ENCODE assay signal across 1 cellular context in genomic region chr2:120560330-120560729, GRCh38.
TF ChIP-seq lines count a peak whose summit lies in the region.

No MANE protein-coding gene starts in this region.

TF ChIP-seq in HepG2, 621 proteins besides CTCF, POLR2A, EP300 and RAD21:
- TF ChIP-seq ZBTB7B (CRISPR knock-in tag; IDR thresholded peaks at IDR 0.05) = no peak
- TF ChIP-seq ZNF33A (CRISPR knock-in tag; IDR thresholded peaks at IDR 0.05; ENCODE audit: borderline replicate concordance) = no peak
- TF ChIP-seq ZNF230 (CRISPR knock-in tag; IDR thresholded peaks at IDR 0.05) = 0 out of 2 replicates have a peak, but pooled peaks have one; percentile 36
- no peak for TF ChIP-seq RXRB (CRISPR knock-in tag; IDR thresholded peaks at IDR 0.05; ENCODE audit: borderline replicate concordance)
- no peak for TF ChIP-seq FOXA1 (IDR thresholded peaks at IDR 0.05)
- TF ChIP-seq FOXA1 (CRISPR knock-in tag; IDR thresholded peaks at IDR 0.05) = no peak
- TF ChIP-seq LRRFIP1 (CRISPR knock-in tag; conservative IDR thresholded peaks at IDR 0.05) = no peak
